In the genomic region with DNA sequence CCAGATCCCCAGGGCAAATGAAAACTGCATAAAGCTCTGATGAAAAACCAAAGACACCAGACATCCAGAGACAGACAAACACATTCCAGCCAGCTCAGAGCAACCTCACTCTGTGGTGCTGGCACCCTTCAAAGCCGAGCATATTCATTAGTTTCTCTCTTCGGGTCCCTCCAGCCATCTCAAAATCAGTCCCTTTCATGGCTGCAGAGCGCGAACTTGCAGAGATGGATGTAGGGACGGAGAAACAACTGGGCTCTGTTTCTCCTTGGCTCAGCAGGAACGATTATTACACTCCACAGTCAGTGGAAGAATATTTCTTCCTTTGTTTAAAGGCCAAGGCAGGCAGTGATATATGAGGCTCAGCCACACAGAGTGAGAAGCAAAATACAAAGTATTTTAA, we compare ENCODE assay signal across 1 cellular context.
TF ChIP-seq lines count a peak whose summit lies in the region.

No MANE protein-coding gene starts in this region.

TF ChIP-seq in GM23338, 12 proteins besides CTCF, POLR2A, EP300 and RAD21 (continued from another document):
- no peak for TF ChIP-seq NANOG (IDR thresholded peaks at IDR 0.05; ENCODE audit: borderline replicate concordance)
- no peak for TF ChIP-seq EZH2phosphoT487 (IDR thresholded peaks at IDR 0.05; ENCODE audit: unreplicated experiment)
- no peak for TF ChIP-seq CREB1 (CRISPR knock-in tag; IDR thresholded peaks at IDR 0.05; ENCODE audit: low read depth)
- TF ChIP-seq EZH2 (IDR thresholded peaks at IDR 0.05; ENCODE audit: low read depth, unreplicated experiment): no peak
- TF ChIP-seq STAT1 (IDR thresholded peaks at IDR 0.05; ENCODE audit: unreplicated experiment): no peak
- TF ChIP-seq ZNF114 (CRISPR knock-in tag; IDR thresholded peaks at IDR 0.05): no peak
